9 cellular contexts compared by ENCODE assay signal in the genomic region with DNA sequence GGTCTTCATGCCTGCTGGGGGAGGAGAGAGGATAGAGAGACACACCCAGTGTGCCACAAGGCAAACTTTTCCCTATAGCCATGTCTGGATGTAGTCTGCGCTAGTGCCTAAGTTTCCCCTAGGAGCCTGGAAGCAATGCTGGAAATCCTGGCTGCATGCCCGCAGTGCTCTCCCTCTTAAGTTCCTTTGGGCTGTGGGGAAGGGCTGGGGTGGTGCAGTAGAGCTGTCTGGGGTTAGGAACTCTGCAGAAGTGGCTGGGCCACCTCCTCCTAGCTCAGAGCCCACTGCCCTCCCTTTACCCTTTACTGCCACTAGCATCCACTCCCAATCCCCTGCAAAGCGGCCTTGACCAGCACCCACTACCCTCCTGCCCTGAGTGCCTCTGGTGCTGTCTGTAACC. TPM values are rescaled to one million over a fixed set of nuclear protein-coding genes. Genes with fewer than 3 reads are reported as not detected.
DNase-seq lines count a peak whose midpoint lies in the region; ATAC-seq, FAIRE-seq and TF ChIP-seq lines count a peak whose summit lies in the region.
"Not testable (repeated sequence)": the region's sequence is repeated elsewhere in the genome, so short reads cannot be mapped to it uniquely, and the experiment has no call there.
"Had no signal": no experiment of that assay in that cellular context is flagged by ENCODE, and none has a peak within 500 bp of the region (broad histone marks: within the 10 kb centered on the region; RNA-seq: fewer than 3 reads in every experiment).

No MANE protein-coding gene starts in this region.

- H3K79me1 ChIP-seq in mesenchymal stem cell (replicated peaks; ENCODE audit: low read length, poor library complexity, severe bottlenecking); neuronal stem cell (ENCODE audit: low read depth, low read length): not testable (repeated sequence)

- not testable (repeated sequence) for H3K27me3 ChIP-seq in BJ (ENCODE audit: control insufficient read depth, insufficient read depth, low read length); astrocyte (ENCODE audit: insufficient read depth, low read length); endothelial cell of umbilical vein (ENCODE audit: control insufficient read depth in 2 of 2, insufficient read depth in 2 of 2, low read length in 2 of 2); right cardiac atrium (ENCODE audit: control insufficient read depth, insufficient read depth); mesenchymal stem cell (ENCODE audit: control insufficient read depth in 1 of 2, insufficient read depth in 1 of 2, low read length in 2 of 2); neuronal stem cell (ENCODE audit: control insufficient read depth in 3 of 3, insufficient read depth in 3 of 3, low read depth in 1 of 3, low read length in 3 of 3); subcutaneous abdominal adipose tissue (ENCODE audit: control insufficient read depth in 5 of 5, insufficient read depth in 4 of 5, low read length in 5 of 5)

- WGBS in right cardiac atrium, result 83% methylated on average over 1 of the region's 3 CpGs
- WGBS in mesenchymal stem cell, result 71% methylated on average over 1 of the region's 3 CpGs
- WGBS in neuronal stem cell (ENCODE audit: extremely low coverage in 2 of 2, insufficient read length in 2 of 2, insufficient replicate concordance in 1 of 2), 2 donors, result no CpG with 5 or more reads among the region's 3 CpGs

- not testable (repeated sequence) for H3K4me1 Mint-ChIP-seq in astrocyte (ENCODE audit: low read depth, unreplicated experiment)

- not testable (repeated sequence) for H2AFZ ChIP-seq in astrocyte (ENCODE audit: low read depth, low read length); endothelial cell of umbilical vein (ENCODE audit: low read depth, low read length); mesenchymal stem cell (ENCODE audit: low read depth, low read length)
- H2AFZ ChIP-seq in neuronal stem cell (ENCODE audit: low read length), result peak overlapping the region; percentile 72

- not testable (repeated sequence) for H4K91ac ChIP-seq in mesenchymal stem cell (ENCODE audit: low read length); neuronal stem cell (ENCODE audit: low read depth, low read length, poor library complexity)

- H3K27ac ChIP-seq in astrocyte (ENCODE audit: low read depth, low read length); endothelial cell of umbilical vein (ENCODE audit: insufficient read depth, low read depth, low read length); right cardiac atrium (ENCODE audit: low read length); mesenchymal stem cell (ENCODE audit: low read length, poor library complexity, severe bottlenecking); neuronal stem cell (replicated peaks; ENCODE audit: low read length); subcutaneous abdominal adipose tissue (ENCODE audit: low read depth, low read length): not testable (repeated sequence)

- ATAC-seq in right cardiac atrium, result peak; percentile 40 to 73

- H3K4ac ChIP-seq in mesenchymal stem cell (ENCODE audit: low read depth in 1 of 2, low read length in 2 of 2); neuronal stem cell (ENCODE audit: low read length): not testable (repeated sequence)

- not testable (repeated sequence) for H2BK5ac ChIP-seq in mesenchymal stem cell (ENCODE audit: low read depth, low read length, poor library complexity, severe bottlenecking); neuronal stem cell (ENCODE audit: low read length)

- not testable (repeated sequence) for H3K36me3 Mint-ChIP-seq in astrocyte (ENCODE audit: low read depth, unreplicated experiment)

- CTCF ChIA-PET in BJ (lab: Yijun Ruan, JAX); endothelial cell of umbilical vein (lab: Charles Lee): not testable (repeated sequence)

- DNase-seq in BJ (ENCODE audit: low read depth); HFF-Myc (ENCODE audit: extremely low read depth, low read depth); astrocyte (ENCODE audit: low read depth); endothelial cell of umbilical vein (ENCODE audit: low read depth, low spot score); right cardiac atrium; mesenchymal stem cell; neuronal stem cell (ENCODE audit: low spot score): not testable (repeated sequence)

- H3K4me2 ChIP-seq in astrocyte (ENCODE audit: low read length) (peak overlapping the region; percentile 76), mesenchymal stem cell (ENCODE audit: low read length, poor library complexity, severe bottlenecking) (peak overlapping the region; percentile 73)
- not testable (repeated sequence) for H3K4me2 ChIP-seq in endothelial cell of umbilical vein (ENCODE audit: insufficient read depth, low read length); neuronal stem cell (ENCODE audit: insufficient read depth, low read length, poor library complexity, severe bottlenecking)

- not testable (repeated sequence) for TF ChIP-seq POLR2A in endothelial cell of umbilical vein (IDR thresholded peaks at IDR 0.05; ENCODE audit: low read depth, low read length)

- not testable (repeated sequence) for H3K4me3 Mint-ChIP-seq in astrocyte (ENCODE audit: unreplicated experiment)

- not testable (repeated sequence) for H2AK5ac ChIP-seq in mesenchymal stem cell (ENCODE audit: low read length, severe bottlenecking); neuronal stem cell (ENCODE audit: low read depth, low read length)

- H2BK120ac ChIP-seq in mesenchymal stem cell (ENCODE audit: low read depth, low read length); neuronal stem cell (ENCODE audit: low read depth, low read length): not testable (repeated sequence)

- H3K14ac ChIP-seq in mesenchymal stem cell (ENCODE audit: low read length in 2 of 2); neuronal stem cell (ENCODE audit: low read length): not testable (repeated sequence)

- H3K27ac Mint-ChIP-seq in astrocyte (ENCODE audit: unreplicated experiment), result not testable (repeated sequence)

- not testable (repeated sequence) for BruUV-seq in endothelial cell of umbilical vein (replicated peaks; lab: Mats Ljungman, UMichigan)

- H2BK12ac ChIP-seq in mesenchymal stem cell (ENCODE audit: low read length in 2 of 2); neuronal stem cell (ENCODE audit: low read length): not testable (repeated sequence)

- H3K79me2 ChIP-seq in astrocyte (ENCODE audit: insufficient read depth, low read length); endothelial cell of umbilical vein (ENCODE audit: control insufficient read depth, insufficient read depth, low read length): not testable (repeated sequence)

- H3K4me3 ChIP-seq in BJ (ENCODE audit: low read depth, low read length) (peak overlapping the region; percentile 36), HFF-Myc (replicated peaks; ENCODE audit: low read depth, low read length) (peak overlapping the region; percentile 28), mesenchymal stem cell (ENCODE audit: insufficient read depth in 1 of 2, low read depth in 1 of 2, low read length in 2 of 2) (peak overlapping the region in 1 of 2 experiments; percentile 73), neuronal stem cell (ENCODE audit: low read length in 2 of 2) (peak overlapping the region in 1 of 2 donors; percentile 43), subcutaneous abdominal adipose tissue (ENCODE audit: low read depth in 1 of 5, low read length in 5 of 5) (peak overlapping the region; percentile 51 to 72 (median 65))
- H3K4me3 ChIP-seq in astrocyte (ENCODE audit: insufficient read depth, low read depth, low read length); endothelial cell of umbilical vein (replicated peaks in 1 of 3; ENCODE audit: insufficient read depth in 1 of 3, low read depth in 1 of 3, low read length in 3 of 3); right cardiac atrium (ENCODE audit: low read length): not testable (repeated sequence)

- not testable (repeated sequence) for TF ChIP-seq CTCF in BJ (IDR thresholded peaks at IDR 0.05; ENCODE audit: insufficient read depth, low read depth, low read length); HFF-Myc (IDR thresholded peaks at IDR 0.05; ENCODE audit: low read depth, low read length, missing control alignments); astrocyte (IDR thresholded peaks at IDR 0.05; ENCODE audit: insufficient read depth, low read depth, low read length); endothelial cell of umbilical vein (IDR thresholded peaks at IDR 0.05; ENCODE audit: extremely low read depth in 1 of 2, insufficient read depth in 1 of 2, low read depth in 1 of 2, low read length in 2 of 2)

- not testable (repeated sequence) for H2BK15ac ChIP-seq in mesenchymal stem cell (ENCODE audit: low read depth, poor library complexity, severe bottlenecking)
- H2BK15ac ChIP-seq in neuronal stem cell (ENCODE audit: low read length), result peak overlapping the region; percentile 49

- not testable (repeated sequence) for H3K9me3 Mint-ChIP-seq in astrocyte (ENCODE audit: unreplicated experiment)

- dilution Hi-C loops in endothelial cell of umbilical vein (cut with MboI; ENCODE audit: extremely low pct_ligation_motif_present, low sequenced_read_pairs), result not testable (repeated sequence)

- H3K9ac ChIP-seq in astrocyte (ENCODE audit: low read length); endothelial cell of umbilical vein (replicated peaks; ENCODE audit: extremely low read depth, insufficient read depth, low read length); mesenchymal stem cell (ENCODE audit: low read length); neuronal stem cell (ENCODE audit: low read depth, low read length, poor library complexity); subcutaneous abdominal adipose tissue (ENCODE audit: low read length in 5 of 5): not testable (repeated sequence)

- H4K8ac ChIP-seq in mesenchymal stem cell (ENCODE audit: low read length); neuronal stem cell (ENCODE audit: low read depth, low read length): not testable (repeated sequence)

- H3K23ac ChIP-seq in mesenchymal stem cell (ENCODE audit: low read length in 2 of 2); neuronal stem cell (ENCODE audit: low read depth, low read length, poor library complexity): not testable (repeated sequence)

- not testable (repeated sequence) for FAIRE-seq in astrocyte (lab: Jason Lieb, UNC)
- FAIRE-seq in endothelial cell of umbilical vein (lab: Jason Lieb, UNC), result peak; percentile 84

- not testable (repeated sequence) for H3K36me3 ChIP-seq in BJ (ENCODE audit: control insufficient read depth, insufficient read depth, low read length); astrocyte (ENCODE audit: insufficient read depth, low read length); endothelial cell of umbilical vein (ENCODE audit: control insufficient read depth in 2 of 2, extremely low read depth in 1 of 2, insufficient read depth in 2 of 2, low read length in 2 of 2); mesenchymal stem cell (ENCODE audit: control insufficient read depth in 1 of 2, insufficient read depth in 2 of 2, low read depth in 1 of 2, low read length in 2 of 2); neuronal stem cell (replicated peaks in 1 of 2; ENCODE audit: control insufficient read depth in 2 of 2, insufficient read depth in 2 of 2, low read length in 2 of 2); subcutaneous abdominal adipose tissue (ENCODE audit: control insufficient read depth in 5 of 5, insufficient read depth in 5 of 5, low read length in 5 of 5)

- POLR2A ChIA-PET in BJ (lab: Charles Lee); endothelial cell of umbilical vein (lab: Charles Lee): not testable (repeated sequence)

- not testable (repeated sequence) for H3K27me3 Mint-ChIP-seq in astrocyte (ENCODE audit: low read depth, unreplicated experiment)

- not testable (repeated sequence) for H3K4me1 ChIP-seq in astrocyte (ENCODE audit: insufficient read depth, low read length); endothelial cell of umbilical vein (ENCODE audit: control insufficient read depth, extremely low read depth, insufficient read depth, low read length); right cardiac atrium (ENCODE audit: control insufficient read depth, insufficient read depth, low read length); mesenchymal stem cell (ENCODE audit: control insufficient read depth, insufficient read depth, low read depth, low read length); neuronal stem cell (ENCODE audit: control insufficient read depth in 2 of 2, insufficient read depth in 1 of 2, low read depth in 1 of 2, low read length in 2 of 2); subcutaneous abdominal adipose tissue (ENCODE audit: control insufficient read depth in 5 of 5, insufficient read depth in 5 of 5, low read length in 5 of 5)

- H3K18ac ChIP-seq in mesenchymal stem cell (ENCODE audit: low read depth in 1 of 2, low read length in 2 of 2), result not testable (repeated sequence)
- H3K18ac ChIP-seq in neuronal stem cell (ENCODE audit: low read length), result peak overlapping the region; percentile 57

- not testable (repeated sequence) for H3K9me3 ChIP-seq in astrocyte (ENCODE audit: insufficient read depth, low read depth, low read length); endothelial cell of umbilical vein (replicated peaks; ENCODE audit: control insufficient read depth, insufficient read depth, low read length); right cardiac atrium (ENCODE audit: control insufficient read depth, low read length); mesenchymal stem cell (ENCODE audit: control insufficient read depth, low read length); neuronal stem cell (replicated peaks in 1 of 2; ENCODE audit: control insufficient read depth in 2 of 2, insufficient read depth in 1 of 2, low read depth in 1 of 2, low read length in 2 of 2); subcutaneous abdominal adipose tissue (ENCODE audit: control insufficient read depth in 5 of 5, low read length in 5 of 5)

- intact Hi-C loops in endothelial cell of umbilical vein (cut with micrococcal nuclease); right cardiac atrium (cut with DNase I): not testable (repeated sequence)

- H3K9me1 ChIP-seq in endothelial cell of umbilical vein (replicated peaks; ENCODE audit: control insufficient read depth, extremely low read depth, insufficient read depth, low read length), result not testable (repeated sequence)

- not testable (repeated sequence) for H4K20me1 ChIP-seq in astrocyte (ENCODE audit: insufficient read depth, low read length); endothelial cell of umbilical vein (replicated peaks; ENCODE audit: control insufficient read depth, extremely low read depth, insufficient read depth, low read length)

RNA-seq across cellular contexts. Expression of a gene that starts 0.6 kb away (rescaled TPM):
- polyA plus RNA-seq in BJ (2011; rRNA removed) (1.2 and 1.6 TPM in 2 replicates), endothelial cell of umbilical vein (0.22 and 0.25 TPM in 2 replicates), right cardiac atrium (0.23 TPM)
- polyA minus RNA-seq in BJ (2011; rRNA and poly(A)+ RNA removed), result 0.41 and 1.4 TPM in 2 replicates
- total RNA-seq in astrocyte (1.2 TPM in 2 replicates), endothelial cell of umbilical vein (0.75 and 0.76 TPM in 2 replicates), right cardiac atrium (under 1 TPM in 3 of 4 donors, not detected in 1; 0.42 to 0.53 (median 0.51) TPM)
- 0.09 and 0.18 TPM in 2 replicates for polyA plus RNA-seq in endothelial cell of umbilical vein (2011; cell fraction: cytosol; rRNA removed)
- polyA plus RNA-seq in endothelial cell of umbilical vein (2011; cell fraction: nucleus; rRNA removed), result 1.8 and 2.8 TPM in 2 replicates
- polyA plus RNA-seq in endothelial cell of umbilical vein (2012), result 0.10 and 0.25 TPM in 2 replicates
- polyA minus RNA-seq in endothelial cell of umbilical vein, result 0.34 and 1.4 TPM in 2 replicates
- polyA minus RNA-seq in endothelial cell of umbilical vein (2011; cell fraction: cytosol; rRNA and poly(A)+ RNA removed), result not detected
- 1.2 and 1.4 TPM in 2 replicates for polyA minus RNA-seq in endothelial cell of umbilical vein (2011; cell fraction: nucleus; rRNA and poly(A)+ RNA removed)
- 0.46 TPM for polyA plus RNA-seq in mesenchymal stem cell (2013, experiment 1 of 2)
- 0.62 TPM for polyA plus RNA-seq in mesenchymal stem cell (2013, experiment 2 of 2)
- polyA plus RNA-seq in neuronal stem cell (2013, experiment 1 of 2), result 1.3 TPM
- polyA plus RNA-seq in neuronal stem cell (2013, experiment 2 of 2), result 1.1 TPM
- total RNA-seq: GM23248 had no signal

RNA-seq across cellular contexts. Expression of a gene that starts 15.2 kb away (rescaled TPM):
- polyA plus RNA-seq in BJ (2011; rRNA removed), result 5.8 and 8.8 TPM in 2 replicates
- polyA minus RNA-seq in BJ (2011; rRNA and poly(A)+ RNA removed), result 4.2 and 5.3 TPM in 2 replicates
- total RNA-seq in astrocyte, result 12.1 and 13.0 TPM in 2 replicates
- total RNA-seq in endothelial cell of umbilical vein, result 8.8 and 10.3 TPM in 2 replicates
- 7.1 and 7.4 TPM in 2 replicates for polyA plus RNA-seq in endothelial cell of umbilical vein
- polyA plus RNA-seq in endothelial cell of umbilical vein (2011; cell fraction: cytosol; rRNA removed), result 7.6 and 7.7 TPM in 2 replicates
- polyA plus RNA-seq in endothelial cell of umbilical vein (2011; cell fraction: nucleus; rRNA removed), result 27.4 and 29.4 TPM in 2 replicates
- 12.1 and 12.3 TPM in 2 replicates for polyA plus RNA-seq in endothelial cell of umbilical vein (2012)
- polyA minus RNA-seq in endothelial cell of umbilical vein, result 5.0 and 5.4 TPM in 2 replicates
- polyA minus RNA-seq in endothelial cell of umbilical vein (2011; cell fraction: cytosol; rRNA and poly(A)+ RNA removed), result 14.4 TPM
- polyA minus RNA-seq in endothelial cell of umbilical vein (2011; cell fraction: nucleus; rRNA and poly(A)+ RNA removed), result 12.0 and 14.9 TPM in 2 replicates
- total RNA-seq in right cardiac atrium, result 1 to 10 TPM; 6.7 to 9.0 (median 7.9) TPM
- polyA plus RNA-seq in right cardiac atrium, result 9.0 TPM
- polyA plus RNA-seq in mesenchymal stem cell (2013, experiment 1 of 2), result 9.8 TPM
- 9.2 TPM for polyA plus RNA-seq in mesenchymal stem cell (2013, experiment 2 of 2)
- 11.2 TPM for polyA plus RNA-seq in neuronal stem cell (2013, experiment 1 of 2)
- polyA plus RNA-seq in neuronal stem cell (2013, experiment 2 of 2), result 12.6 TPM
